ENCODE assay signal across 15 cellular contexts in genomic region chr6:168575346-168576098, GRCh38.
"Had no signal": no experiment of that assay in that cellular context is flagged by ENCODE, and none has a peak within 500 bp of the region (broad histone marks: within the 10 kb centered on the region; RNA-seq: fewer than 3 reads in every experiment).

No MANE protein-coding gene starts in this region.

- H3K9ac ChIP-seq: SK-N-SH had no signal

- H3K27me3 Mint-ChIP-seq: memory B cell had no signal

- H3K9me3 ChIP-seq: left ventricle myocardium inferior, pancreas, SK-N-SH had no signal

- H3K4me3 Mint-ChIP-seq: memory B cell; natural killer cell treated with Interleukin-12 subunit alpha and Interleukin-12 subunit beta and Interleukin-15 and Interleukin-18, amount 100 ng/mL, for 72 hours had no signal

- H3K36me3 Mint-ChIP-seq: memory B cell; natural killer cell treated with Interleukin-12 subunit alpha and Interleukin-12 subunit beta and Interleukin-15 and Interleukin-18, amount 100 ng/mL, for 72 hours had no signal

- H3K27ac Mint-ChIP-seq: memory B cell; natural killer cell treated with Interleukin-12 subunit alpha and Interleukin-12 subunit beta and Interleukin-15 and Interleukin-18, amount 100 ng/mL, for 72 hours had no signal

- H3K4me1 ChIP-seq: pancreas had no signal

- H3K27ac ChIP-seq: cardiac muscle cell, left ventricle myocardium inferior, pancreas had no signal

- DNase-seq: activated CD4-positive, alpha-beta T cell treated with anti-CD3 and anti-CD28 coated beads, Interleukin-2, amount 50 U/mL, for 1 hour; activated naive CD4-positive, alpha-beta T cell treated with Interleukin-2 at 50 U/mL for 16 hours; hypothalamus; pancreas; SK-N-SH; stimulated activated CD4-positive, alpha-beta T cell treated with anti-CD3 and anti-CD28 coated beads, Interleukin-12 subunit alpha, Interleukin-12 subunit beta, amount 100 ng/mL, for 4 hours; stimulated activated CD4-positive, alpha-beta T cell treated with anti-CD3 and anti-CD28 coated beads, Interleukin-2, amount 100 ng/mL, for 24 hours; T-helper 1 cell; T1000; trophoblast cell had no signal

- ATAC-seq: activated CD4-positive, CD25-positive, alpha-beta regulatory T cell treated with anti-CD3 and anti-CD28 coated beads, Interleukin-2, amount 50 U/mL, for 24 hours; natural killer cell treated with Interleukin-12 subunit alpha and Interleukin-12 subunit beta and Interleukin-15 and Interleukin-18, amount 100 ng/mL, for 72 hours had no signal

- H3K4me1 Mint-ChIP-seq: memory B cell had no signal

- H3K9me3 Mint-ChIP-seq: memory B cell; natural killer cell treated with Interleukin-12 subunit alpha and Interleukin-12 subunit beta and Interleukin-15 and Interleukin-18, amount 100 ng/mL, for 72 hours had no signal

- H3K4me3 ChIP-seq: cardiac muscle cell, left ventricle myocardium inferior, pancreas had no signal

- H3K27me3 ChIP-seq: cardiac muscle cell, pancreas had no signal

- H3K36me3 ChIP-seq: cardiac muscle cell, left ventricle myocardium inferior, pancreas had no signal

- H3K4me2 ChIP-seq: SK-N-SH had no signal

- H3K9me2 ChIP-seq: SK-N-SH had no signal
